In the genomic region with DNA sequence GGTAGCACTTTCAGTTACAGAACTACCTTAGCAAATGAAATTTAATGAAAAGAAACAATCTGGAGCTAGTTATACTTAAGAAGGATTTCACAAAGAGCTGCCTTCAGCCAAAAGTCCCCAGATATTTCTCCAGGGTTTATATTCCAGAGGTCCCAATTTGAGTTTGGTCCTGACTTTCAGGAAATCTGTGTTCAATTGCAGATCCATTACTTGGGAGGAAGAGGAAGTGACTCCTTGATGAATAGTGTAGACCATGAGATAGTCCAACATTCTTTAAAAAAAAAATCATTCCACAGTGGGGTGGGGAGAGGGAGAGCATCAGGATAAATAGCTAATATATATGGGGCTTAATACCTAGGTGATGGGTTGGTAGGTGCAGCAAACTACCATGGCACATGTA, we compare ENCODE assay signal across 27 cellular contexts.
"Had no signal": no experiment of that assay in that cellular context is flagged by ENCODE, and none has a peak within 500 bp of the region (broad histone marks: within the 10 kb centered on the region; RNA-seq: fewer than 3 reads in every experiment).

No MANE protein-coding gene starts in this region.

- ATAC-seq: activated CD4-positive, alpha-beta T cell treated with anti-CD3 and anti-CD28 coated beads for 36 hours; gastrocnemius medialis; pancreas; stimulated activated effector memory CD8-positive, alpha-beta T cell treated with anti-CD3 and anti-CD28 coated beads, Interleukin-12 subunit alpha, Interleukin-12 subunit beta, amount 100 ng/mL, for 72 hours had no signal

- H3K4me1 ChIP-seq: gastrocnemius medialis, left ventricle myocardium inferior, pancreas, prostate gland, sigmoid colon, uterus had no signal

- H3K9me3 ChIP-seq: esophagus muscularis mucosa, gastrocnemius medialis, left ventricle myocardium inferior, neutrophil, pancreas, prostate gland, sigmoid colon, thoracic aorta, uterus had no signal

- H3K4me3 ChIP-seq: esophagus muscularis mucosa, gastrocnemius medialis, left ventricle myocardium inferior, pancreas, prostate gland, sigmoid colon, thoracic aorta, uterus had no signal

- DNase-seq: activated B cell treated with CpG ODN at 0.5 μM for 24 hours; activated CD4-positive, alpha-beta T cell treated with anti-CD3 and anti-CD28 coated beads for 36 hours; activated effector memory CD4-positive, alpha-beta T cell treated with anti-CD3 and anti-CD28 coated beads, Interleukin-2, amount 50 U/mL, for 16 hours; activated naive CD4-positive, alpha-beta T cell treated with anti-CD3 and anti-CD28 coated beads for 36 hours; activated naive CD8-positive, alpha-beta T cell treated with anti-CD3 and anti-CD28 coated beads, Interleukin-2, amount 10 ng/mL, durations not matched to agents 7 days and 5 days; amniotic stem cell; brain microvascular endothelial cell; caudate nucleus; cortex of kidney; gastrocnemius medialis; glutamatergic neuron; islet precursor cell; left ventricle myocardium inferior; naive B cell; nephron progenitor cell; pancreas; retina; sigmoid colon; small intestine; stimulated activated CD4-positive, alpha-beta T cell treated with anti-CD3 and anti-CD28 coated beads, Interleukin-4, amount 100 ng/mL, for 24 hours; trophoblast cell; uterus had no signal

- H3K36me3 ChIP-seq: brain microvascular endothelial cell, esophagus muscularis mucosa, gastrocnemius medialis, left ventricle myocardium inferior, neutrophil, pancreas, prostate gland, sigmoid colon, thoracic aorta, uterus had no signal

- H3K27me3 ChIP-seq: brain microvascular endothelial cell, esophagus muscularis mucosa, gastrocnemius medialis, neutrophil, pancreas, sigmoid colon, uterus had no signal

- H3K27ac ChIP-seq: brain microvascular endothelial cell, esophagus muscularis mucosa, gastrocnemius medialis, left ventricle myocardium inferior, neutrophil, pancreas, prostate gland, sigmoid colon, thoracic aorta, uterus had no signal
